ENCODE assay signal across 1 cellular context in the genomic region with DNA sequence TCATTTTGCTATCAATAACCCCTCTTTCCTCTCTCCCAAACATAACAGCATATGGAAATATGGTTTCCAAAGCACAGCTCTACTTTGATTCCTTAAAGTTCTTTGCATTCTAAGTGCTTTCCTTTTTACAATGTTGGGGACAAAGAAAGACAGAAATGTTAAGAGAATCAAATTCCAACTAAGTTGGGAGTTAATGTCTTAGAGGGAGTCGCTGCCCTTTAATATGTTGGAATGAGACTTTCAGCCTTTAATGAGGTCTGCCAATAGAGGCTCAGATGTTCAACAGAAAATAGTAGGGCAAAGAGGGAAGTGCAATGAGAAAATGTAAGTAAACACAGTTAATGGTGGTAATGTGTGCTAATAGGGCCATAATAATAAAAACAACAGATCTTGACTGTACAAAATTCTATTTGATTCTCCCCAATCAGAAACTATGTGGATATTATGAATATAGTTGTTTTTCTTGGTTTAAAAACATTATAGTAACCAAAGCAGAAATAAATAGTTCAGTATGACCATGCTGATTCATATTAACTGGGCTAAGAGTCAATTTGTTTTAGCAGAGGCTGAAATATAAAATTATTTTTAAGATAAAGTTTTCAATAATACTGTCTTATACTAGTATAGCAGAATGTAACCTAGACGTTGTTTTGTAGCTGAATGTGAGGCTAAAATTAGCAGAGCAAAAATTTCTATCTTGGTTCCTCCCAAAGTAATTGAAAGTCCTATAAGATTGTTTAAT.
TF ChIP-seq lines count a peak whose summit lies in the region.

No MANE protein-coding gene starts in this region.

TF ChIP-seq in WTC11, 78 proteins besides CTCF, POLR2A, EP300 and RAD21 (continued from another document):
- TF ChIP-seq, protein P1, sequence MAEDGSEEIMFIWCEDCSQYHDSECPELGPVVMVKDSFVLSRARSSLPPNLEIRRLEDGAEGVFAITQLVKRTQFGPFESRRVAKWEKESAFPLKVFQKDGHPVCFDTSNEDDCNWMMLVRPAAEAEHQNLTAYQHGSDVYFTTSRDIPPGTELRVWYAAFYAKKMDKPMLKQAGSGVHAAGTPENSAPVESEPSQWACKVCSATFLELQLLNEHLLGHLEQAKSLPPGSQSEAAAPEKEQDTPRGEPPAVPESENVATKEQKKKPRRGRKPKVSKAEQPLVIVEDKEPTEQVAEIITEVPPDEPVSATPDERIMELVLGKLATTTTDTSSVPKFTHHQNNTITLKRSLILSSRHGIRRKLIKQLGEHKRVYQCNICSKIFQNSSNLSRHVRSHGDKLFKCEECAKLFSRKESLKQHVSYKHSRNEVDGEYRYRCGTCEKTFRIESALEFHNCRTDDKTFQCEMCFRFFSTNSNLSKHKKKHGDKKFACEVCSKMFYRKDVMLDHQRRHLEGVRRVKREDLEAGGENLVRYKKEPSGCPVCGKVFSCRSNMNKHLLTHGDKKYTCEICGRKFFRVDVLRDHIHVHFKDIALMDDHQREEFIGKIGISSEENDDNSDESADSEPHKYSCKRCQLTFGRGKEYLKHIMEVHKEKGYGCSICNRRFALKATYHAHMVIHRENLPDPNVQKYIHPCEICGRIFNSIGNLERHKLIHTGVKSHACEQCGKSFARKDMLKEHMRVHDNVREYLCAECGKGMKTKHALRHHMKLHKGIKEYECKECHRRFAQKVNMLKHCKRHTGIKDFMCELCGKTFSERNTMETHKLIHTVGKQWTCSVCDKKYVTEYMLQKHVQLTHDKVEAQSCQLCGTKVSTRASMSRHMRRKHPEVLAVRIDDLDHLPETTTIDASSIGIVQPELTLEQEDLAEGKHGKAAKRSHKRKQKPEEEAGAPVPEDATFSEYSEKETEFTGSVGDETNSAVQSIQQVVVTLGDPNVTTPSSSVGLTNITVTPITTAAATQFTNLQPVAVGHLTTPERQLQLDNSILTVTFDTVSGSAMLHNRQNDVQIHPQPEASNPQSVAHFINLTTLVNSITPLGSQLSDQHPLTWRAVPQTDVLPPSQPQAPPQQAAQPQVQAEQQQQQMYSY (CRISPR knock-in tag; IDR thresholded peaks at IDR 0.05) = no peak
- no peak for TF ChIP-seq ESRRA (CRISPR knock-in tag; IDR thresholded peaks at IDR 0.05; ENCODE audit: borderline replicate concordance)
- no peak for TF ChIP-seq NR1H2 (CRISPR knock-in tag; IDR thresholded peaks at IDR 0.05)
- TF ChIP-seq, protein P2, sequence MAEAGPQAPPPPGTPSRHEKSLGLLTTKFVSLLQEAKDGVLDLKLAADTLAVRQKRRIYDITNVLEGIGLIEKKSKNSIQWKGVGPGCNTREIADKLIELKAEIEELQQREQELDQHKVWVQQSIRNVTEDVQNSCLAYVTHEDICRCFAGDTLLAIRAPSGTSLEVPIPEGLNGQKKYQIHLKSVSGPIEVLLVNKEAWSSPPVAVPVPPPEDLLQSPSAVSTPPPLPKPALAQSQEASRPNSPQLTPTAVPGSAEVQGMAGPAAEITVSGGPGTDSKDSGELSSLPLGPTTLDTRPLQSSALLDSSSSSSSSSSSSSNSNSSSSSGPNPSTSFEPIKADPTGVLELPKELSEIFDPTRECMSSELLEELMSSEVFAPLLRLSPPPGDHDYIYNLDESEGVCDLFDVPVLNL (CRISPR knock-in tag; IDR thresholded peaks at IDR 0.05; ENCODE audit: borderline replicate concordance, low read depth) = no peak
